1 cellular context compared by ENCODE assay signal in the genomic region with DNA sequence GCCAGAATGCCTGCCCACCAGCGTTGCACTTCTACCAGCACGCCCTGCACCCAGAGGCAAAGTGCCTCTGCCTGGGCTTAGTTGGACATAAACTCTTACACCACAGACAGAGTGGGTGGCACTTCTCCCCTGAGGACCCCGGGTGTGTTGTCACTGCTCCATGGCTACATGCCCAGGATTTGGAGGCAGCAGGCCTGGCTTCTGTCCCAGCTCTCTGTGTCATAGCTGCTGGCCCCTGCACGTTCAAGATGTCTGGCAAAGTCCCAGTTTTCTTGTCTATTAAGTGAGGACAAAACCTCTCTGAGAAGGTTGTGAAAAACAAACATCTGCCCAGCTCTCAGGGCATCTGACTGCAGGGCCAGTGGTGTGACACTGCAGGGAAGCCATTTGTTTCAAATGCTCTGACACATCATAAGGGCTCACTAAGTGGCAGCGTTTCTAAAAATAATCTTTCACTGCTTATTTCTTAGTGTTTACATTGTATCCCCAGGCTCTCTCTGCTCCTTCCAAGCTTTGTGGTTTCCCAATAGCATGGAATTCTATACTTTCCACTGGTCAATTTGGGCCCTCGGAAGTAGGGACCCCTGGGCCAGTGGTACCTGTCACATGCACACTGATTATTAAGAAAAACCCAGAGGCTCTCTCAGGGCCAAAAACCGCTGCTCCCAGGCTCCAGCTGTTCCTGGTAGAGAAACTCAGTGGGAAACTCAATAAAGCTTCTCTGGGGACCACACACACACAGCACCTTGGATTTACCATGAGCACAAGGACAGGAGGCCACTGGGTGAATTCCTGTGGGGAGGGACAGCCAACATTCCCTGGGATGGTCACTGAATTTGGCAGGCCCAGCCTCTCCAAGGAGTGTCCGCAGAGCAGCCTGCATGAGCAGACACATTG.
A peak's percentile ranks its signal among the peaks of the same experiment; 100 is the strongest.
TF ChIP-seq lines count a peak whose summit lies in the region.

No MANE protein-coding gene starts in this region.

TF ChIP-seq in HEK293, 187 proteins besides CTCF, POLR2A, EP300 and RAD21 (continues in another document):
- TF ChIP-seq, protein P1, sequence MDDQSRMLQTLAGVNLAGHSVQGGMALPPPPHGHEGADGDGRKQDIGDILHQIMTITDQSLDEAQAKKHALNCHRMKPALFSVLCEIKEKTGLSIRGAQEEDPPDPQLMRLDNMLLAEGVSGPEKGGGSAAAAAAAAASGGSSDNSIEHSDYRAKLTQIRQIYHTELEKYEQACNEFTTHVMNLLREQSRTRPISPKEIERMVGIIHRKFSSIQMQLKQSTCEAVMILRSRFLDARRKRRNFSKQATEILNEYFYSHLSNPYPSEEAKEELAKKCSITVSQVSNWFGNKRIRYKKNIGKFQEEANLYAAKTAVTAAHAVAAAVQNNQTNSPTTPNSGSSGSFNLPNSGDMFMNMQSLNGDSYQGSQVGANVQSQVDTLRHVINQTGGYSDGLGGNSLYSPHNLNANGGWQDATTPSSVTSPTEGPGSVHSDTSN (CRISPR knock-in tag; IDR thresholded peaks at IDR 0.05) = no peak
- TF ChIP-seq ZNF16 (tag by site-specific recombination; IDR thresholded peaks at IDR 0.05; ENCODE audit: low read depth) (no peak), SETDB1 (IDR thresholded peaks at IDR 0.05; ENCODE audit: insufficient read length, low read length) (no peak), EGR2 (tag by site-specific recombination; IDR thresholded peaks at IDR 0.05; ENCODE audit: low read depth) (peak; percentile 53; the same call in 1 of the 2 replicates), ZIC2 (tag by site-specific recombination; IDR thresholded peaks at IDR 0.05) (peak; percentile 95), ZNF530 (tag by site-specific recombination; IDR thresholded peaks at IDR 0.05; ENCODE audit: low read depth) (no peak), KLF16 (tag by site-specific recombination; IDR thresholded peaks at IDR 0.05) (no peak), ZNF76 (tag by site-specific recombination; IDR thresholded peaks at IDR 0.05; ENCODE audit: borderline replicate concordance, low read depth) (no peak), WT1 (tag by site-specific recombination; IDR thresholded peaks at IDR 0.05) (no peak), IKZF3 (tag by site-specific recombination; IDR thresholded peaks at IDR 0.05) (no peak), ZNF791 (tag by site-specific recombination; IDR thresholded peaks at IDR 0.05) (no peak), ZNF211 (tag by site-specific recombination; IDR thresholded peaks at IDR 0.05; ENCODE audit: low read depth) (no peak), ZNF174 (tag by site-specific recombination; IDR thresholded peaks at IDR 0.05) (no peak), ZNF561 (tag by site-specific recombination; IDR thresholded peaks at IDR 0.05; ENCODE audit: borderline replicate concordance) (no peak), KLF7 (tag by site-specific recombination; IDR thresholded peaks at IDR 0.05; ENCODE audit: borderline replicate concordance) (no peak), ZNF610 (tag by site-specific recombination; IDR thresholded peaks at IDR 0.05; ENCODE audit: borderline replicate concordance) (no peak), ZNF830 (tag by site-specific recombination; IDR thresholded peaks at IDR 0.05; ENCODE audit: low read depth) (no peak), ZBTB1 (tag by site-specific recombination; IDR thresholded peaks at IDR 0.05) (no peak), HOXC10 (CRISPR knock-in tag; IDR thresholded peaks at IDR 0.05) (no peak), ZSCAN30 (tag by site-specific recombination; IDR thresholded peaks at IDR 0.05) (peak; percentile 87; the same call in 1 of the 2 replicates), ZNF558 (tag by site-specific recombination; IDR thresholded peaks at IDR 0.05) (peak; percentile 51; the same call in 1 of the 2 replicates), ZNF121 (tag by site-specific recombination; IDR thresholded peaks at IDR 0.05) (no peak), ZBTB8A (tag by site-specific recombination; IDR thresholded peaks at IDR 0.05) (peak; percentile 29), ZNF843 (tag by site-specific recombination; IDR thresholded peaks at IDR 0.05) (peak; percentile 84), ZNF544 (tag by site-specific recombination; IDR thresholded peaks at IDR 0.05) (no peak), SCRT1 (tag by site-specific recombination; IDR thresholded peaks at IDR 0.05; ENCODE audit: borderline replicate concordance) (no peak), ZNF2 (tag by site-specific recombination; IDR thresholded peaks at IDR 0.05) (no peak), ZNF654 (tag by site-specific recombination; IDR thresholded peaks at IDR 0.05; ENCODE audit: low read depth) (no peak), ZFP41 (tag by site-specific recombination; IDR thresholded peaks at IDR 0.05; ENCODE audit: borderline replicate concordance) (no peak), ZNF37A (tag by site-specific recombination; IDR thresholded peaks at IDR 0.05) (no peak), ZNF112 (tag by site-specific recombination; IDR thresholded peaks at IDR 0.05) (no peak), ZNF223 (tag by site-specific recombination; IDR thresholded peaks at IDR 0.05) (no peak), ZNF792 (tag by site-specific recombination; IDR thresholded peaks at IDR 0.05) (no peak), ZNF433 (tag by site-specific recombination; IDR thresholded peaks at IDR 0.05; ENCODE audit: low read depth) (no peak), ZNF426 (tag by site-specific recombination; IDR thresholded peaks at IDR 0.05) (no peak), ZNF391 (tag by site-specific recombination; IDR thresholded peaks at IDR 0.05; ENCODE audit: borderline replicate concordance, low read depth) (no peak), ZNF701 (tag by site-specific recombination; IDR thresholded peaks at IDR 0.05) (no peak), ZNF266 (tag by site-specific recombination; IDR thresholded peaks at IDR 0.05; ENCODE audit: low read depth) (no peak), ZNF560 (tag by site-specific recombination; IDR thresholded peaks at IDR 0.05; ENCODE audit: borderline replicate concordance) (no peak), ZNF138 (tag by site-specific recombination; IDR thresholded peaks at IDR 0.05; ENCODE audit: borderline replicate concordance) (no peak), ZNF10 (tag by site-specific recombination; IDR thresholded peaks at IDR 0.05) (no peak), ZNF24 (tag by site-specific recombination; IDR thresholded peaks at IDR 0.05) (0 out of 2 replicates have a peak, but pooled peaks have one; percentile 67), ZNF624 (tag by site-specific recombination; IDR thresholded peaks at IDR 0.05) (no peak), GFI1B (tag by site-specific recombination; IDR thresholded peaks at IDR 0.05) (no peak), ZNF350 (tag by site-specific recombination; IDR thresholded peaks at IDR 0.05) (no peak)
- TF ChIP-seq, protein P2, sequence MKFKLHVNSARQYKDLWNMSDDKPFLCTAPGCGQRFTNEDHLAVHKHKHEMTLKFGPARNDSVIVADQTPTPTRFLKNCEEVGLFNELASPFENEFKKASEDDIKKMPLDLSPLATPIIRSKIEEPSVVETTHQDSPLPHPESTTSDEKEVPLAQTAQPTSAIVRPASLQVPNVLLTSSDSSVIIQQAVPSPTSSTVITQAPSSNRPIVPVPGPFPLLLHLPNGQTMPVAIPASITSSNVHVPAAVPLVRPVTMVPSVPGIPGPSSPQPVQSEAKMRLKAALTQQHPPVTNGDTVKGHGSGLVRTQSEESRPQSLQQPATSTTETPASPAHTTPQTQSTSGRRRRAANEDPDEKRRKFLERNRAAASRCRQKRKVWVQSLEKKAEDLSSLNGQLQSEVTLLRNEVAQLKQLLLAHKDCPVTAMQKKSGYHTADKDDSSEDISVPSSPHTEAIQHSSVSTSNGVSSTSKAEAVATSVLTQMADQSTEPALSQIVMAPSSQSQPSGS (tag by site-specific recombination; IDR thresholded peaks at IDR 0.05; ENCODE audit: low read depth) = no peak
- TF ChIP-seq, protein P3, sequence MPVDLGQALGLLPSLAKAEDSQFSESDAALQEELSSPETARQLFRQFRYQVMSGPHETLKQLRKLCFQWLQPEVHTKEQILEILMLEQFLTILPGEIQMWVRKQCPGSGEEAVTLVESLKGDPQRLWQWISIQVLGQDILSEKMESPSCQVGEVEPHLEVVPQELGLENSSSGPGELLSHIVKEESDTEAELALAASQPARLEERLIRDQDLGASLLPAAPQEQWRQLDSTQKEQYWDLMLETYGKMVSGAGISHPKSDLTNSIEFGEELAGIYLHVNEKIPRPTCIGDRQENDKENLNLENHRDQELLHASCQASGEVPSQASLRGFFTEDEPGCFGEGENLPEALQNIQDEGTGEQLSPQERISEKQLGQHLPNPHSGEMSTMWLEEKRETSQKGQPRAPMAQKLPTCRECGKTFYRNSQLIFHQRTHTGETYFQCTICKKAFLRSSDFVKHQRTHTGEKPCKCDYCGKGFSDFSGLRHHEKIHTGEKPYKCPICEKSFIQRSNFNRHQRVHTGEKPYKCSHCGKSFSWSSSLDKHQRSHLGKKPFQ (tag by site-specific recombination; IDR thresholded peaks at IDR 0.05) = no peak
- TF ChIP-seq, protein P4, sequence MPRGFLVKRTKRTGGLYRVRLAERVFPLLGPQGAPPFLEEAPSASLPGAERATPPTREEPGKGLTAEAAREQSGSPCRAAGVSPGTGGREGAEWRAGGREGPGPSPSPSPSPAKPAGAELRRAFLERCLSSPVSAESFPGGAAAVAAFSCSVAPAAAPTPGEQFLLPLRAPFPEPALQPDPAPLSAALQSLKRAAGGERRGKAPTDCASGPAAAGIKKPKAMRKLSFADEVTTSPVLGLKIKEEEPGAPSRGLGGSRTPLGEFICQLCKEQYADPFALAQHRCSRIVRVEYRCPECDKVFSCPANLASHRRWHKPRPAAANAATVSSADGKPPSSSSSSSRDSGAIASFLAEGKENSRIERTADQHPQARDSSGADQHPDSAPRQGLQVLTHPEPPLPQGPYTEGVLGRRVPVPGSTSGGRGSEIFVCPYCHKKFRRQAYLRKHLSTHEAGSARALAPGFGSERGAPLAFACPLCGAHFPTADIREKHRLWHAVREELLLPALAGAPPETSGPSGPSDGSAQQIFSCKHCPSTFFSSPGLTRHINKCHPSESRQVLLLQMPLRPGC (tag by site-specific recombination; IDR thresholded peaks at IDR 0.05) = peak; percentile 61; the same call in 1 of the 2 replicates
- TF ChIP-seq, protein P5, sequence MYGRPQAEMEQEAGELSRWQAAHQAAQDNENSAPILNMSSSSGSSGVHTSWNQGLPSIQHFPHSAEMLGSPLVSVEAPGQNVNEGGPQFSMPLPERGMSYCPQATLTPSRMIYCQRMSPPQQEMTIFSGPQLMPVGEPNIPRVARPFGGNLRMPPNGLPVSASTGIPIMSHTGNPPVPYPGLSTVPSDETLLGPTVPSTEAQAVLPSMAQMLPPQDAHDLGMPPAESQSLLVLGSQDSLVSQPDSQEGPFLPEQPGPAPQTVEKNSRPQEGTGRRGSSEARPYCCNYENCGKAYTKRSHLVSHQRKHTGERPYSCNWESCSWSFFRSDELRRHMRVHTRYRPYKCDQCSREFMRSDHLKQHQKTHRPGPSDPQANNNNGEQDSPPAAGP (tag by site-specific recombination; IDR thresholded peaks at IDR 0.05) = no peak
- TF ChIP-seq, protein P6, sequence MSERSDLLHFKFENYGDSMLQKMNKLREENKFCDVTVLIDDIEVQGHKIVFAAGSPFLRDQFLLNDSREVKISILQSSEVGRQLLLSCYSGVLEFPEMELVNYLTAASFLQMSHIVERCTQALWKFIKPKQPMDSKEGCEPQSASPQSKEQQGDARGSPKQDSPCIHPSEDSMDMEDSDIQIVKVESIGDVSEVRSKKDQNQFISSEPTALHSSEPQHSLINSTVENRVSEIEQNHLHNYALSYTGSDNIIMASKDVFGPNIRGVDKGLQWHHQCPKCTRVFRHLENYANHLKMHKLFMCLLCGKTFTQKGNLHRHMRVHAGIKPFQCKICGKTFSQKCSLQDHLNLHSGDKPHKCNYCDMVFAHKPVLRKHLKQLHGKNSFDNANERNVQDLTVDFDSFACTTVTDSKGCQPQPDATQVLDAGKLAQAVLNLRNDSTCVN (tag by site-specific recombination; optimal IDR thresholded peaks at IDR 0.05) = no peak
- TF ChIP-seq, protein P7, sequence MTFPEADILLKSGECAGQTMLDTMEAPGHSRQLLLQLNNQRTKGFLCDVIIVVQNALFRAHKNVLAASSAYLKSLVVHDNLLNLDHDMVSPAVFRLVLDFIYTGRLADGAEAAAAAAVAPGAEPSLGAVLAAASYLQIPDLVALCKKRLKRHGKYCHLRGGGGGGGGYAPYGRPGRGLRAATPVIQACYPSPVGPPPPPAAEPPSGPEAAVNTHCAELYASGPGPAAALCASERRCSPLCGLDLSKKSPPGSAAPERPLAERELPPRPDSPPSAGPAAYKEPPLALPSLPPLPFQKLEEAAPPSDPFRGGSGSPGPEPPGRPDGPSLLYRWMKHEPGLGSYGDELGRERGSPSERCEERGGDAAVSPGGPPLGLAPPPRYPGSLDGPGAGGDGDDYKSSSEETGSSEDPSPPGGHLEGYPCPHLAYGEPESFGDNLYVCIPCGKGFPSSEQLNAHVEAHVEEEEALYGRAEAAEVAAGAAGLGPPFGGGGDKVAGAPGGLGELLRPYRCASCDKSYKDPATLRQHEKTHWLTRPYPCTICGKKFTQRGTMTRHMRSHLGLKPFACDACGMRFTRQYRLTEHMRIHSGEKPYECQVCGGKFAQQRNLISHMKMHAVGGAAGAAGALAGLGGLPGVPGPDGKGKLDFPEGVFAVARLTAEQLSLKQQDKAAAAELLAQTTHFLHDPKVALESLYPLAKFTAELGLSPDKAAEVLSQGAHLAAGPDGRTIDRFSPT (tag by site-specific recombination; IDR thresholded peaks at IDR 0.05) = no peak
- TF ChIP-seq, protein P8, sequence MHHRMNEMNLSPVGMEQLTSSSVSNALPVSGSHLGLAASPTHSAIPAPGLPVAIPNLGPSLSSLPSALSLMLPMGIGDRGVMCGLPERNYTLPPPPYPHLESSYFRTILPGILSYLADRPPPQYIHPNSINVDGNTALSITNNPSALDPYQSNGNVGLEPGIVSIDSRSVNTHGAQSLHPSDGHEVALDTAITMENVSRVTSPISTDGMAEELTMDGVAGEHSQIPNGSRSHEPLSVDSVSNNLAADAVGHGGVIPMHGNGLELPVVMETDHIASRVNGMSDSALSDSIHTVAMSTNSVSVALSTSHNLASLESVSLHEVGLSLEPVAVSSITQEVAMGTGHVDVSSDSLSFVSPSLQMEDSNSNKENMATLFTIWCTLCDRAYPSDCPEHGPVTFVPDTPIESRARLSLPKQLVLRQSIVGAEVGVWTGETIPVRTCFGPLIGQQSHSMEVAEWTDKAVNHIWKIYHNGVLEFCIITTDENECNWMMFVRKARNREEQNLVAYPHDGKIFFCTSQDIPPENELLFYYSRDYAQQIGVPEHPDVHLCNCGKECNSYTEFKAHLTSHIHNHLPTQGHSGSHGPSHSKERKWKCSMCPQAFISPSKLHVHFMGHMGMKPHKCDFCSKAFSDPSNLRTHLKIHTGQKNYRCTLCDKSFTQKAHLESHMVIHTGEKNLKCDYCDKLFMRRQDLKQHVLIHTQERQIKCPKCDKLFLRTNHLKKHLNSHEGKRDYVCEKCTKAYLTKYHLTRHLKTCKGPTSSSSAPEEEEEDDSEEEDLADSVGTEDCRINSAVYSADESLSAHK (tag by site-specific recombination; IDR thresholded peaks at IDR 0.05) = peak; percentile 47; the same call in 1 of the 2 replicates
